1 cellular context compared by ENCODE assay signal in the genomic region with DNA sequence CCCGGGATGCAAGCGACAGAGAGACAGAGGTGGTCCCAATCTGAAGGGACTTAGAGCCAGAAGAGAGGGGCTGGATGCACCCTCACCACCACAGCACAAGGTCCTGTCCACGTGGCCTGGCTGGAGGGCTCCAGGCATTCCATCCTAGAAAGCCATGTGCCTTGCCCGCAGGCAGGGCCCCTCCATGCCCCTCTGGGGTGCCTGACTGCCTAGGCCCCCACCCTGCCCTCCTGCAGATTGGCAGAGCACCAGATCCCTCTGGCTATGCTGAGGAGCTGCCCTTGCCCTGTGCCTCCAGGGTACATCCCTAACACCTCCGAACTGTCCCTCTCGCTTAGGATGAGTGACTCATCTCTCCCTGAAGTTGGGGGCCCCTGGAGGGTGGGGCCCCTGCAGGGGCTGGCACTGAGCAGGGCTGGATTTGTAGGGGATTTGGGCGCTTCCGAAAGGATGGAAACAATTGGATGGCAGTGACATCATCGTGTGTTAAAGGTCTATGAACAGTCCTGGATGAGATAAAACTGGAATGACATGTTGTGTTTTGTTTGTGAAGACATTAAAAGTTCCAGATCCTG.
TF ChIP-seq lines count a peak whose summit lies in the region.

No MANE protein-coding gene starts in this region.

TF ChIP-seq in IMR-90, 13 proteins besides CTCF, POLR2A, EP300 and RAD21 (continued from another document):
- TF ChIP-seq BHLHE40 (IDR thresholded peaks at IDR 0.05; ENCODE audit: low read depth, low read length) (no peak), MAZ (IDR thresholded peaks at IDR 0.05; ENCODE audit: borderline replicate concordance, low read depth, low read length) (no peak), CEBPB (IDR thresholded peaks at IDR 0.05; ENCODE audit: low read depth, low read length) (no peak), MXI1 (IDR thresholded peaks at IDR 0.05; ENCODE audit: borderline replicate concordance, low read depth, low read length) (no peak), SMC3 (IDR thresholded peaks at IDR 0.05; ENCODE audit: low read depth, low read length) (no peak), FOS (IDR thresholded peaks at IDR 0.05; ENCODE audit: low read depth, low read length) (no peak)
TF ChIP-seq in IMR-90: peak in this region for 0.
